In genomic region chr12:105053116-105053572, GRCh38 we compare ENCODE assay signal across 7 cellular contexts. TPM values are rescaled to one million over a fixed set of nuclear protein-coding genes. Genes with fewer than 3 reads are reported as not detected.
DNase-seq lines count a peak whose midpoint lies in the region; ATAC-seq lines count a peak whose summit lies in the region.

No MANE protein-coding gene starts in this region.

- peak; percentile 63 for ATAC-seq in GM18502 (IDR thresholded peaks at IDR 0.05; ENCODE audit: poor library complexity, unreplicated experiment)

- peaks cover 17% of the 10 kb centered on the region for H3K9me3 ChIP-seq in NT2/D1 (ENCODE audit: insufficient read depth, low read length)

- H3K9ac ChIP-seq in NT2/D1 (ENCODE audit: insufficient read length, low read depth): no peak overlapping the region

- H3K36me3 ChIP-seq in NT2/D1 (ENCODE audit: insufficient read depth, insufficient read length, low read length): peaks cover 18% of the 10 kb centered on the region

- no peaks in the 10 kb centered on the region for H3K27me3 ChIP-seq in NT2/D1 (ENCODE audit: insufficient read depth, insufficient read length)

- H3K4me3 ChIP-seq in NT2/D1 (ENCODE audit: insufficient read length, low read depth): no peak overlapping the region

- DNase-seq in HUDEP-2 (lab: John Stamatoyannopoulos, UW; ENCODE audit: unreplicated experiment in 76 of 76) (peak in 51 of 76 experiments; percentile 1 to 69 (median 36)), NT2/D1 (ENCODE audit: low read depth, low spot score) (peak; percentile 63), epidermal melanocyte (ENCODE audit: insufficient read length, low spot score) (peak; percentile 21), myocyte (ENCODE audit: low read depth) (peak; percentile 77)
- DNase-seq in activated CD8-positive, alpha-beta memory T cell treated with anti-CD3 and anti-CD28 coated beads for 48 hours (ENCODE audit: low read depth in 2 of 3, low spot score in 2 of 3): peak; percentile 19 to 40 (median 25)
- DNase-seq in stimulated activated CD8-positive, alpha-beta memory T cell treated with anti-CD3 and anti-CD28 coated beads, Interleukin-7, amount 100 ng/mL, for 1 hour (ENCODE audit: low read depth in 2 of 2): peak; percentile 48 to 60

- no peaks in the 10 kb centered on the region for H3K4me1 ChIP-seq in NT2/D1 (ENCODE audit: insufficient read depth, insufficient read length)

RNA-seq across cellular contexts. Expression of gene ALDH1L2, which starts 31.1 kb away (rescaled TPM):
- total RNA-seq in myocyte: 11.3 and 13.4 TPM in 2 replicates
- polyA plus RNA-seq in myocyte (2012): 36.0 TPM

RNA-seq across cellular contexts. Expression of gene WASHC4, which starts 54.4 kb away (rescaled TPM):
- 72.0 and 75.7 TPM in 2 replicates for total RNA-seq in myocyte
- polyA plus RNA-seq in myocyte (2012): 13.2 TPM

Comparison
In these comparisons a context has a peak if more than half of its experiments do, and no peak if none do; other contexts are left out.
1. DNase-seq: peak in every context shown above with its lines; median percentile 77 in myocyte; 63 in NT2/D1; 54 in stimulated activated CD8-positive, alpha-beta memory T cell treated with anti-CD3 and anti-CD28 coated beads, Interleukin-7, amount 100 ng/mL, for 1 hour; 36 in HUDEP-2; 25 in activated CD8-positive, alpha-beta memory T cell treated with anti-CD3 and anti-CD28 coated beads for 48 hours; 21 in epidermal melanocyte.